In genomic region chr7:73391396-73391795, GRCh38 we compare ENCODE assay signal across 11 cellular contexts. TPM values are rescaled to one million over a fixed set of nuclear protein-coding genes. Genes with fewer than 3 reads are reported as not detected.
"Had no signal": no experiment of that assay in that cellular context is flagged by ENCODE, and none has a peak within 500 bp of the region (broad histone marks: within the 10 kb centered on the region; RNA-seq: fewer than 3 reads in every experiment).

No MANE protein-coding gene starts in this region.

- H3K27ac ChIP-seq: HL-60, KMS-11 had no signal

- H3K9ac ChIP-seq: KMS-11 had no signal

- ATAC-seq: HepG2, K562 had no signal

- DNase-seq: IMR-90, Karpas-422, KBM-7, KG1 had no signal

- H3K4me3 ChIP-seq: K562 had no signal

- H3K4me2 ChIP-seq: KMS-11 had no signal

- H3K27ac Mint-ChIP-seq: IgD-negative memory B cell had no signal

- H3K4me3 Mint-ChIP-seq: IgD-negative memory B cell had no signal

RNA-seq across cellular contexts. Expression of gene FZD9, which starts 42.2 kb away (rescaled TPM):
- total RNA-seq: HT-29, HT1080 had no signal
- polyA plus RNA-seq: IgD-negative memory B cell had no signal
